ENCODE assay signal across 1 cellular context in genomic region chr2:142892715-142893114, GRCh38.
TF ChIP-seq lines count a peak whose summit lies in the region.

No MANE protein-coding gene starts in this region.

TF ChIP-seq in A549, 52 proteins besides CTCF, POLR2A, EP300 and RAD21 (continued from another document):
- TF ChIP-seq, protein P1, sequence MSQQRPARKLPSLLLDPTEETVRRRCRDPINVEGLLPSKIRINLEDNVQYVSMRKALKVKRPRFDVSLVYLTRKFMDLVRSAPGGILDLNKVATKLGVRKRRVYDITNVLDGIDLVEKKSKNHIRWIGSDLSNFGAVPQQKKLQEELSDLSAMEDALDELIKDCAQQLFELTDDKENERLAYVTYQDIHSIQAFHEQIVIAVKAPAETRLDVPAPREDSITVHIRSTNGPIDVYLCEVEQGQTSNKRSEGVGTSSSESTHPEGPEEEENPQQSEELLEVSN (IDR thresholded peaks at IDR 0.05; ENCODE audit: borderline replicate concordance, low read depth), result no peak
- TF ChIP-seq HDAC2 (IDR thresholded peaks at IDR 0.05), result no peak
- TF ChIP-seq SMC3 (IDR thresholded peaks at IDR 0.05), result no peak
- no peak for TF ChIP-seq FOXS1 (CRISPR knock-in tag; IDR thresholded peaks at IDR 0.05)
- no peak for TF ChIP-seq FOSL2 (IDR thresholded peaks at IDR 0.05)
- TF ChIP-seq FOSL2 (CRISPR knock-in tag; IDR thresholded peaks at IDR 0.05), result no peak
- TF ChIP-seq TFCP2L1 (CRISPR knock-in tag; IDR thresholded peaks at IDR 0.05), result no peak
- no peak for TF ChIP-seq TP53 (CRISPR knock-in tag; IDR thresholded peaks at IDR 0.05)
- TF ChIP-seq, protein P2, sequence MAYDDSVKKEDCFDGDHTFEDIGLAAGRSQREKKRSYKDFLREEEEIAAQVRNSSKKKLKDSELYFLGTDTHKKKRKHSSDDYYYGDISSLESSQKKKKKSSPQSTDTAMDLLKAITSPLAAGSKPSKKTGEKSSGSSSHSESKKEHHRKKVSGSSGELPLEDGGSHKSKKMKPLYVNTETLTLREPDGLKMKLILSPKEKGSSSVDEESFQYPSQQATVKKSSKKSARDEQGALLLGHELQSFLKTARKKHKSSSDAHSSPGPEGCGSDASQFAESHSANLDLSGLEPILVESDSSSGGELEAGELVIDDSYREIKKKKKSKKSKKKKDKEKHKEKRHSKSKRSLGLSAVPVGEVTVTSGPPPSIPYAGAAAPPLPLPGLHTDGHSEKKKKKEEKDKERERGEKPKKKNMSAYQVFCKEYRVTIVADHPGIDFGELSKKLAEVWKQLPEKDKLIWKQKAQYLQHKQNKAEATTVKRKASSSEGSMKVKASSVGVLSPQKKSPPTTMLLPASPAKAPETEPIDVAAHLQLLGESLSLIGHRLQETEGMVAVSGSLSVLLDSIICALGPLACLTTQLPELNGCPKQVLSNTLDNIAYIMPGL (CRISPR knock-in tag; IDR thresholded peaks at IDR 0.05; ENCODE audit: borderline replicate concordance), result no peak
- TF ChIP-seq KDM1A (IDR thresholded peaks at IDR 0.05; ENCODE audit: low read depth), result no peak
- TF ChIP-seq JUN (IDR thresholded peaks at IDR 0.05), result no peak
- TF ChIP-seq ATOH8 (CRISPR knock-in tag; IDR thresholded peaks at IDR 0.05; ENCODE audit: low read depth), result no peak
- TF ChIP-seq USF2 (IDR thresholded peaks at IDR 0.05), result no peak
- TF ChIP-seq ZSCAN20 (CRISPR knock-in tag; IDR thresholded peaks at IDR 0.05), result no peak
TF ChIP-seq in A549: peak in this region for 0.
